19 cellular contexts compared by ENCODE assay signal in the genomic region with DNA sequence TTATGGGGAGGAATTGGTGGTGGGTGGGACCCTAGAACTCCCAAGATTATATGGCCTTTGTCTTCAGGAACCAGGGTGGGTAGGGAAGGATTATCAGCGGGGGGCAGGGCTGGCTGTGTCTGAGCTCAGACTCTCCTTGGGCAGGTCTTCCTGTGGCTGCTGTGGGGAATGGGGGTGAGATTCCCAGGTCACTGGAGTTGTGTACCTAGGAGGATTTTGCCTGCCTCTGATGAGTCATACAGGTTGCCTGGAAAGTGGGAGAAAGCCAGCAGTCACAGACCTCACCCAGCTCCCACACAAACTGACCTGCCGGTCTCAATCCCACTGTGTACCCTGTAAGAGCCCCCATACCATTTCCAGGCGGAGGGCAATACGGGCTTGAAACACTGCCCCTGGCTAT.
DNase-seq lines count a peak whose midpoint lies in the region; ATAC-seq, FAIRE-seq and TF ChIP-seq lines count a peak whose summit lies in the region.
"Had no signal": no experiment of that assay in that cellular context is flagged by ENCODE, and none has a peak within 500 bp of the region (broad histone marks: within the 10 kb centered on the region; RNA-seq: fewer than 3 reads in every experiment).

No MANE protein-coding gene starts in this region.

- no peak overlapping the region for H4K8ac ChIP-seq in mesendoderm (ENCODE audit: low read depth, low read length)

- H3K23ac ChIP-seq in mesendoderm (ENCODE audit: low read length), result no peak overlapping the region

- no peak overlapping the region for H3K56ac ChIP-seq in mesendoderm (ENCODE audit: low read length)

- H3K18ac ChIP-seq in mesendoderm (ENCODE audit: low read length), result peak overlapping the region; percentile 23

- DNase-seq in DMS53 (lab: John Stamatoyannopoulos, UW), result peak; percentile 2
- DNase-seq in DMS53 treated with DMSO at 0.1 percent for 48 hours (lab: John Stamatoyannopoulos, UW; ENCODE audit: unreplicated experiment), result no peak
- DNase-seq in epithelial cell of prostate (ENCODE audit: low read depth, low spot score), result no peak
- DNase-seq in mesendoderm, result peak; percentile 10
- DNase-seq in activated T-cell treated with anti-CD3 and anti-CD28 coated beads for 4 hours, result no peak
- DNase-seq in frontal cortex (ENCODE audit: low spot score in 2 of 2), result no peak
- DNase-seq in brain microvascular endothelial cell, result no peak
- DNase-seq: DMS 273 treated with DMSO at 0.1 percent for 48 hours; GDM1; GM23248; NCI-H1105; NCI-H2081; NCI-H2171 treated with DMSO at 0.1 percent for 48 hours; NK-92 treated with Interleukin-12 subunit alpha and Interleukin-12 subunit beta, amount 100 ng/mL, for 24 hours; Right ventricle myocardium superior had no signal

- no peak overlapping the region for H2BK120ac ChIP-seq in mesendoderm (ENCODE audit: low read depth, low read length)

- H3K79me1 ChIP-seq in mesendoderm (ENCODE audit: low read length), result no peaks in the 10 kb centered on the region

- H3K79me2 ChIP-seq in mesendoderm (ENCODE audit: control insufficient read depth, insufficient read depth, low read length), result no peaks in the 10 kb centered on the region

- no peak overlapping the region for H3K4me3 ChIP-seq in mesendoderm (ENCODE audit: low read length)
- H3K4me3 ChIP-seq in brain microvascular endothelial cell (ENCODE audit: low read depth, low read length), result no peak overlapping the region
- H3K4me3 ChIP-seq: GM23248, K562 had no signal

- in situ Hi-C loops in brain microvascular endothelial cell (cut with HindIII; ENCODE audit: low pct_ligation_motif_present, low sequenced_read_pairs), result no loop called here

- no peak overlapping the region for H2AK5ac ChIP-seq in mesendoderm (ENCODE audit: low read length)

- H4K5ac ChIP-seq in mesendoderm (ENCODE audit: low read length), result no peak overlapping the region

- H3K9ac ChIP-seq in mesendoderm (ENCODE audit: low read length), result no peak overlapping the region
- H3K9ac ChIP-seq: GM23248 had no signal

- H3K4ac ChIP-seq in mesendoderm (ENCODE audit: low read depth, low read length), result no peak overlapping the region

- peak overlapping the region; percentile 67 for H3K27ac ChIP-seq in epithelial cell of prostate
- peak overlapping the region; percentile 4 for H3K27ac ChIP-seq in mesendoderm (ENCODE audit: low read depth, low read length)
- no peak overlapping the region for H3K27ac ChIP-seq in brain microvascular endothelial cell
- H3K27ac ChIP-seq: 22Rv1, GM23248 had no signal

- no peak for ATAC-seq in HG03039 (IDR thresholded peaks at IDR 0.05; ENCODE audit: unreplicated experiment)
- ATAC-seq: K562 had no signal

- FAIRE-seq in frontal cortex (lab: Jason Lieb, UNC), result no peak
- FAIRE-seq: K562, RCC 7860 had no signal

- H2BK5ac ChIP-seq in mesendoderm (ENCODE audit: low read length), result no peak overlapping the region

- no peak for TF ChIP-seq CTCF in brain microvascular endothelial cell (IDR thresholded peaks at IDR 0.05; ENCODE audit: low read depth, low read length, missing control alignments)

- H2BK15ac ChIP-seq in mesendoderm (replicated peaks; ENCODE audit: low read depth), result no peak overlapping the region

- H3K4me2 ChIP-seq in mesendoderm (ENCODE audit: low read length), result no peak overlapping the region

- no CpG with 5 or more reads among the region's 4 CpGs for WGBS in mesendoderm (ENCODE audit: extremely low coverage, insufficient coverage, low lambda C conversion rate)

- H3K27me3 ChIP-seq in mesendoderm (ENCODE audit: insufficient read depth, low read length, poor library complexity) (no peaks in the 10 kb centered on the region), brain microvascular endothelial cell (replicated peaks) (no peaks in the 10 kb centered on the region)

- no peaks in the 10 kb centered on the region for H3K36me3 ChIP-seq in mesendoderm (ENCODE audit: control insufficient read depth, insufficient read depth, low read length)
- H3K36me3 ChIP-seq in brain microvascular endothelial cell (replicated peaks), result no peaks in the 10 kb centered on the region

- no peaks in the 10 kb centered on the region for H3K4me1 ChIP-seq in mesendoderm (ENCODE audit: control insufficient read depth, low read depth, low read length)

Comparison
In these comparisons a context has a peak if more than half of its experiments do, and no peak if none do; other contexts are left out.
1. DNase-seq: peak in DMS53 (single experiment) and mesendoderm (single experiment); none in DMS53 treated with DMSO at 0.1 percent for 48 hours (single experiment), epithelial cell of prostate (single experiment), activated T-cell treated with anti-CD3 and anti-CD28 coated beads for 4 hours (single experiment), frontal cortex (0 of 2) and brain microvascular endothelial cell (single experiment).